ENCODE assay signal across 8 cellular contexts in genomic region chr3:135503429-135504083, GRCh38.
DNase-seq lines count a peak whose midpoint lies in the region; FAIRE-seq and TF ChIP-seq lines count a peak whose summit lies in the region.

No MANE protein-coding gene starts in this region.

- CTCF ChIA-PET in CD8-positive, alpha-beta memory T cell (lab: Charles Lee) = no interaction called here

- FAIRE-seq in D721Med (lab: Jason Lieb, UNC) = no peak
- no peak for FAIRE-seq in GM19239 (lab: Jason Lieb, UNC)
- no peak for FAIRE-seq in astrocyte (lab: Jason Lieb, UNC)
- no peak for FAIRE-seq in small intestine (lab: Jason Lieb, UNC)

- no peak overlapping the region for H3K4me3 ChIP-seq in astrocyte (ENCODE audit: insufficient read depth, low read depth, low read length)
- no peak overlapping the region for H3K4me3 ChIP-seq in small intestine (ENCODE audit: low read depth in 1 of 2, low read length in 2 of 2)
- H3K4me3 ChIP-seq in CD8-positive, alpha-beta memory T cell (ENCODE audit: low read length) = no peak overlapping the region

- peaks cover 10% of the 10 kb centered on the region for H3K27me3 ChIP-seq in astrocyte (ENCODE audit: insufficient read depth, low read length)
- H3K27me3 ChIP-seq in small intestine (ENCODE audit: control insufficient read depth in 2 of 2, insufficient read depth in 2 of 2, low read length in 2 of 2) = no peaks in the 10 kb centered on the region
- H3K27me3 ChIP-seq in CD8-positive, alpha-beta memory T cell (ENCODE audit: insufficient read depth, low read length, poor library complexity, severe bottlenecking) = no peaks in the 10 kb centered on the region

- no peak overlapping the region for H3K9ac ChIP-seq in astrocyte (ENCODE audit: low read length)

- no peak overlapping the region for H3K27ac Mint-ChIP-seq in astrocyte (ENCODE audit: unreplicated experiment)
- no peak overlapping the region for H3K27ac Mint-ChIP-seq in CD8-positive, alpha-beta memory T cell

- 11 to 20% (median 20%) methylated on average over 14 of the region's 14 CpGs for WGBS in small intestine, 3 donors

- peak; percentile 21 for DNase-seq in D721Med (ENCODE audit: insufficient read length, low spot score)
- peak; percentile 23 for DNase-seq in GM19239 (ENCODE audit: insufficient read length, low spot score)
- peak; percentile 24 for DNase-seq in HS-5 (ENCODE audit: low read depth)
- peak; percentile 77 for DNase-seq in NCI-H69 (lab: John Stamatoyannopoulos, UW)
- DNase-seq in astrocyte (ENCODE audit: low read depth) = peak; percentile 39
- peak in 49 of 51 donors; percentile 1 to 84 (median 41) for DNase-seq in hypothalamus (lab: John Stamatoyannopoulos, UW)
- peak; percentile 38 for DNase-seq in small intestine
- no peak for DNase-seq in CD8-positive, alpha-beta memory T cell

- H3K27ac ChIP-seq in astrocyte (ENCODE audit: low read depth, low read length) (no peak overlapping the region), small intestine (ENCODE audit: low read depth in 1 of 2, low read length in 1 of 2) (no peak overlapping the region)
- no peak overlapping the region for H3K27ac ChIP-seq in CD8-positive, alpha-beta memory T cell (ENCODE audit: low read depth, low read length)

- H3K36me3 ChIP-seq in astrocyte (ENCODE audit: insufficient read depth, low read length) = no peaks in the 10 kb centered on the region
- H3K36me3 ChIP-seq in small intestine (ENCODE audit: control insufficient read depth in 2 of 2, insufficient read depth in 2 of 2, low read length in 2 of 2) = no peaks in the 10 kb centered on the region
- no peaks in the 10 kb centered on the region for H3K36me3 ChIP-seq in CD8-positive, alpha-beta memory T cell (ENCODE audit: insufficient read depth, low read length)

- H2AFZ ChIP-seq in astrocyte (ENCODE audit: low read depth, low read length) = peak overlapping the region; percentile 76

- no peaks in the 10 kb centered on the region for H4K20me1 ChIP-seq in astrocyte (ENCODE audit: insufficient read depth, low read length)

- TF ChIP-seq CTCF in D721Med (IDR thresholded peaks at IDR 0.05; ENCODE audit: insufficient read depth, missing control alignments) = peak; percentile 75
- peak; percentile 82 for TF ChIP-seq CTCF in astrocyte (IDR thresholded peaks at IDR 0.05; ENCODE audit: insufficient read depth, low read depth, low read length)

- H3K9me3 ChIP-seq in astrocyte (ENCODE audit: insufficient read depth, low read depth, low read length) (no peaks in the 10 kb centered on the region), small intestine (ENCODE audit: control insufficient read depth, low read depth) (no peaks in the 10 kb centered on the region)
- no peaks in the 10 kb centered on the region for H3K9me3 ChIP-seq in CD8-positive, alpha-beta memory T cell (ENCODE audit: low read length)

- no peak overlapping the region for H3K4me3 Mint-ChIP-seq in astrocyte (ENCODE audit: unreplicated experiment)
- no peak overlapping the region for H3K4me3 Mint-ChIP-seq in CD8-positive, alpha-beta memory T cell

- no peaks in the 10 kb centered on the region for H3K79me2 ChIP-seq in astrocyte (ENCODE audit: insufficient read depth, low read length)

- no peaks in the 10 kb centered on the region for H3K4me1 Mint-ChIP-seq in astrocyte (ENCODE audit: low read depth, unreplicated experiment)
- H3K4me1 Mint-ChIP-seq in CD8-positive, alpha-beta memory T cell = no peaks in the 10 kb centered on the region

- no peaks in the 10 kb centered on the region for H3K4me1 ChIP-seq in astrocyte (ENCODE audit: insufficient read depth, low read length)
- no peaks in the 10 kb centered on the region for H3K4me1 ChIP-seq in small intestine (ENCODE audit: control insufficient read depth in 2 of 2, insufficient read depth in 1 of 2, low read depth in 1 of 2, low read length in 1 of 2)
- no peaks in the 10 kb centered on the region for H3K4me1 ChIP-seq in CD8-positive, alpha-beta memory T cell (ENCODE audit: insufficient read depth, low read length)

- peaks cover 24% of the 10 kb centered on the region for H3K27me3 Mint-ChIP-seq in astrocyte (ENCODE audit: low read depth, unreplicated experiment)
- peaks cover 2 to 4% of the 10 kb centered on the region in 2 donors for H3K27me3 Mint-ChIP-seq in CD8-positive, alpha-beta memory T cell

- H3K4me2 ChIP-seq in astrocyte (ENCODE audit: low read length) = peak overlapping the region; percentile 68

- no peaks in the 10 kb centered on the region for H3K9me3 Mint-ChIP-seq in astrocyte (ENCODE audit: unreplicated experiment)
- peaks cover 0 to 13% (median 4%) of the 10 kb centered on the region in 5 donors for H3K9me3 Mint-ChIP-seq in CD8-positive, alpha-beta memory T cell

- POLR2A ChIA-PET in CD8-positive, alpha-beta memory T cell (lab: Charles Lee) = no interaction called here

- H3K36me3 Mint-ChIP-seq in astrocyte (ENCODE audit: low read depth, unreplicated experiment) = no peaks in the 10 kb centered on the region
- H3K36me3 Mint-ChIP-seq in CD8-positive, alpha-beta memory T cell = no peaks in the 10 kb centered on the region

Comparison
In these comparisons a context has a peak if more than half of its experiments do, and no peak if none do; other contexts are left out.
1. DNase-seq: peak in D721Med (single experiment), GM19239 (single experiment), HS-5 (single experiment), NCI-H69 (single experiment), astrocyte (single experiment), hypothalamus (49 of 51) and small intestine (single experiment); none in CD8-positive, alpha-beta memory T cell (0 of 5).